In genomic region chr4:94978904-94979303, GRCh38 we compare ENCODE assay signal across 1 cellular context.
TF ChIP-seq lines count a peak whose summit lies in the region.

No MANE protein-coding gene starts in this region.

TF ChIP-seq in endothelial cell of umbilical vein, 7 proteins besides CTCF, POLR2A, EP300 and RAD21:
- TF ChIP-seq POLR2AphosphoS5 (IDR thresholded peaks at IDR 0.05; ENCODE audit: insufficient read depth, low read depth, low read length) (no peak), GATA2 (IDR thresholded peaks at IDR 0.05; ENCODE audit: insufficient read depth, insufficient read length, low read depth, low read length) (no peak), FOS (IDR thresholded peaks at IDR 0.05; ENCODE audit: borderline replicate concordance, insufficient read depth, low read length) (peak; percentile 19), JUN (IDR thresholded peaks at IDR 0.05; ENCODE audit: borderline replicate concordance, insufficient read depth, insufficient read length, low read depth) (no peak)
